In the genomic region with DNA sequence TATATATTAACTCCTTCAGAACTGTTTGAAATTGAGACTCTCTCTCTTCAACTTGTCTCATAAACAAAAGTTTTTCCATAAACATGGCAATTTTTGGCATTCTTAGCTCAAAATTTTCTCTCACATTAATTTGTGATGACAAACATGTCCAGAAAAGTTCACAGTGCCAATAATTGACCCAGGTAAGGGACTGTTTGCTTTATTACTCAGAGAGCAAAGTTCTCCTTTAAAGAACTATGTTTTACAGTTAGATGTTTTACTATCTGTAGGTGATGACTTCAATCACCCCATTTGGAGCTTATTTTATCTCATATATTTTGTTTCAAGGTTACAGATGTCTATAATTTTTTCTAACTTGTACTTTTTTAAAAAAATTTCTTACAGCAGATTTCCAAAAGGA, we compare ENCODE assay signal across 1 cellular context.
TF ChIP-seq lines count a peak whose summit lies in the region.

No MANE protein-coding gene starts in this region.

TF ChIP-seq in HepG2, 621 proteins besides CTCF, POLR2A, EP300 and RAD21 (continued from another document):
- TF ChIP-seq, protein P1, sequence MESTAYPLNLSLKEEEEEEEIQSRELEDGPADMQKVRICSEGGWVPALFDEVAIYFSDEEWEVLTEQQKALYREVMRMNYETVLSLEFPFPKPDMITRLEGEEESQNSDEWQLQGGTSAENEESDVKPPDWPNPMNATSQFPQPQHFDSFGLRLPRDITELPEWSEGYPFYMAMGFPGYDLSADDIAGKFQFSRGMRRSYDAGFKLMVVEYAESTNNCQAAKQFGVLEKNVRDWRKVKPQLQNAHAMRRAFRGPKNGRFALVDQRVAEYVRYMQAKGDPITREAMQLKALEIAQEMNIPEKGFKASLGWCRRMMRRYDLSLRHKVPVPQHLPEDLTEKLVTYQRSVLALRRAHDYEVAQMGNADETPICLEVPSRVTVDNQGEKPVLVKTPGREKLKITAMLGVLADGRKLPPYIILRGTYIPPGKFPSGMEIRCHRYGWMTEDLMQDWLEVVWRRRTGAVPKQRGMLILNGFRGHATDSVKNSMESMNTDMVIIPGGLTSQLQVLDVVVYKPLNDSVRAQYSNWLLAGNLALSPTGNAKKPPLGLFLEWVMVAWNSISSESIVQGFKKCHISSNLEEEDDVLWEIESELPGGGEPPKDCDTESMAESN (CRISPR knock-in tag; conservative IDR thresholded peaks at IDR 0.05): no peak
- no peak for TF ChIP-seq SNAI1 (CRISPR knock-in tag; IDR thresholded peaks at IDR 0.05; ENCODE audit: borderline replicate concordance)
- TF ChIP-seq TGIF2 (CRISPR knock-in tag; IDR thresholded peaks at IDR 0.05): no peak
- TF ChIP-seq, protein P2, sequence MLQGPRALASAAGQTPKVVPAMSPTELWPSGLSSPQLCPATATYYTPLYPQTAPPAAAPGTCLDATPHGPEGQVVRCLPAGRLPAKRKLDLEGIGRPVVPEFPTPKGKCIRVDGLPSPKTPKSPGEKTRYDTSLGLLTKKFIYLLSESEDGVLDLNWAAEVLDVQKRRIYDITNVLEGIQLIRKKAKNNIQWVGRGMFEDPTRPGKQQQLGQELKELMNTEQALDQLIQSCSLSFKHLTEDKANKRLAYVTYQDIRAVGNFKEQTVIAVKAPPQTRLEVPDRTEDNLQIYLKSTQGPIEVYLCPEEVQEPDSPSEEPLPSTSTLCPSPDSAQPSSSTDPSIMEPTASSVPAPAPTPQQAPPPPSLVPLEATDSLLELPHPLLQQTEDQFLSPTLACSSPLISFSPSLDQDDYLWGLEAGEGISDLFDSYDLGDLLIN (CRISPR knock-in tag; IDR thresholded peaks at IDR 0.05; ENCODE audit: borderline replicate concordance): no peak
- TF ChIP-seq ZNF484 (CRISPR knock-in tag; IDR thresholded peaks at IDR 0.05; ENCODE audit: borderline replicate concordance, low read depth): no peak
- TF ChIP-seq, protein P3, sequence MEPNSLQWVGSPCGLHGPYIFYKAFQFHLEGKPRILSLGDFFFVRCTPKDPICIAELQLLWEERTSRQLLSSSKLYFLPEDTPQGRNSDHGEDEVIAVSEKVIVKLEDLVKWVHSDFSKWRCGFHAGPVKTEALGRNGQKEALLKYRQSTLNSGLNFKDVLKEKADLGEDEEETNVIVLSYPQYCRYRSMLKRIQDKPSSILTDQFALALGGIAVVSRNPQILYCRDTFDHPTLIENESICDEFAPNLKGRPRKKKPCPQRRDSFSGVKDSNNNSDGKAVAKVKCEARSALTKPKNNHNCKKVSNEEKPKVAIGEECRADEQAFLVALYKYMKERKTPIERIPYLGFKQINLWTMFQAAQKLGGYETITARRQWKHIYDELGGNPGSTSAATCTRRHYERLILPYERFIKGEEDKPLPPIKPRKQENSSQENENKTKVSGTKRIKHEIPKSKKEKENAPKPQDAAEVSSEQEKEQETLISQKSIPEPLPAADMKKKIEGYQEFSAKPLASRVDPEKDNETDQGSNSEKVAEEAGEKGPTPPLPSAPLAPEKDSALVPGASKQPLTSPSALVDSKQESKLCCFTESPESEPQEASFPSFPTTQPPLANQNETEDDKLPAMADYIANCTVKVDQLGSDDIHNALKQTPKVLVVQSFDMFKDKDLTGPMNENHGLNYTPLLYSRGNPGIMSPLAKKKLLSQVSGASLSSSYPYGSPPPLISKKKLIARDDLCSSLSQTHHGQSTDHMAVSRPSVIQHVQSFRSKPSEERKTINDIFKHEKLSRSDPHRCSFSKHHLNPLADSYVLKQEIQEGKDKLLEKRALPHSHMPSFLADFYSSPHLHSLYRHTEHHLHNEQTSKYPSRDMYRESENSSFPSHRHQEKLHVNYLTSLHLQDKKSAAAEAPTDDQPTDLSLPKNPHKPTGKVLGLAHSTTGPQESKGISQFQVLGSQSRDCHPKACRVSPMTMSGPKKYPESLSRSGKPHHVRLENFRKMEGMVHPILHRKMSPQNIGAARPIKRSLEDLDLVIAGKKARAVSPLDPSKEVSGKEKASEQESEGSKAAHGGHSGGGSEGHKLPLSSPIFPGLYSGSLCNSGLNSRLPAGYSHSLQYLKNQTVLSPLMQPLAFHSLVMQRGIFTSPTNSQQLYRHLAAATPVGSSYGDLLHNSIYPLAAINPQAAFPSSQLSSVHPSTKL (CRISPR knock-in tag; IDR thresholded peaks at IDR 0.05): peak; percentile 69
- peak; percentile 12; the same call in 1 of the 2 replicates for TF ChIP-seq FOSL2 (CRISPR knock-in tag; IDR thresholded peaks at IDR 0.05)
- no peak for TF ChIP-seq ZNF326 (CRISPR knock-in tag; IDR thresholded peaks at IDR 0.05; ENCODE audit: borderline replicate concordance)
- TF ChIP-seq MIXL1 (CRISPR knock-in tag; IDR thresholded peaks at IDR 0.05): peak; percentile 84; the same call in 1 of the 2 replicates
- no peak for TF ChIP-seq SIN3B (IDR thresholded peaks at IDR 0.05; ENCODE audit: low read length)
- TF ChIP-seq ZNF570 (CRISPR knock-in tag; IDR thresholded peaks at IDR 0.05; ENCODE audit: borderline replicate concordance): no peak
- TF ChIP-seq, protein P4, sequence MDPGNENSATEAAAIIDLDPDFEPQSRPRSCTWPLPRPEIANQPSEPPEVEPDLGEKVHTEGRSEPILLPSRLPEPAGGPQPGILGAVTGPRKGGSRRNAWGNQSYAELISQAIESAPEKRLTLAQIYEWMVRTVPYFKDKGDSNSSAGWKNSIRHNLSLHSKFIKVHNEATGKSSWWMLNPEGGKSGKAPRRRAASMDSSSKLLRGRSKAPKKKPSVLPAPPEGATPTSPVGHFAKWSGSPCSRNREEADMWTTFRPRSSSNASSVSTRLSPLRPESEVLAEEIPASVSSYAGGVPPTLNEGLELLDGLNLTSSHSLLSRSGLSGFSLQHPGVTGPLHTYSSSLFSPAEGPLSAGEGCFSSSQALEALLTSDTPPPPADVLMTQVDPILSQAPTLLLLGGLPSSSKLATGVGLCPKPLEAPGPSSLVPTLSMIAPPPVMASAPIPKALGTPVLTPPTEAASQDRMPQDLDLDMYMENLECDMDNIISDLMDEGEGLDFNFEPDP (CRISPR knock-in tag; conservative IDR thresholded peaks at IDR 0.05): no peak
- TF ChIP-seq HNF4G (IDR thresholded peaks at IDR 0.05; ENCODE audit: borderline replicate concordance, low read depth, low read length): peak; percentile 35; the same call in 1 of the 2 replicates
- TF ChIP-seq HNF4G (CRISPR knock-in tag; IDR thresholded peaks at IDR 0.05; ENCODE audit: borderline replicate concordance, low read depth): no peak
